Comparison of ENCODE assay signal across 11 cellular contexts in genomic region chr9:5518061-5518936, GRCh38. TPM values are rescaled to one million over a fixed set of nuclear protein-coding genes. Genes with fewer than 3 reads are reported as not detected.
A peak's percentile ranks its signal among the peaks of the same experiment; 100 is the strongest.
DNase-seq lines count a peak whose midpoint lies in the region; ATAC-seq, FAIRE-seq and TF ChIP-seq lines count a peak whose summit lies in the region.
"Had no signal": no experiment of that assay in that cellular context is flagged by ENCODE, and none has a peak within 500 bp of the region (broad histone marks: within the 10 kb centered on the region; RNA-seq: fewer than 3 reads in every experiment).

No MANE protein-coding gene starts in this region.

- no peak overlapping the region for H3K23ac ChIP-seq in trophoblast cell (ENCODE audit: low read length)

- no peak overlapping the region for H3K4me3 ChIP-seq in BLaER1 treated with 17β-estradiol and CSF1 and Interleukin-3, amounts not matched to agents 10 nM and 100 nM
- H3K4me3 ChIP-seq in astrocyte (ENCODE audit: insufficient read depth, low read depth, low read length) (no peak overlapping the region), H7 (ENCODE audit: insufficient read depth, low read depth, low read length) (no peak overlapping the region), trophoblast cell (ENCODE audit: low read depth, low read length) (no peak overlapping the region)
- H3K4me3 ChIP-seq: SJCRH30, upper lobe of left lung had no signal

- WGBS in trophoblast cell (ENCODE audit: extremely low coverage, insufficient coverage, insufficient read length), result no CpG with 5 or more reads among the region's 2 CpGs

- H3K4me1 Mint-ChIP-seq in astrocyte (ENCODE audit: low read depth, unreplicated experiment), result peaks cover 30% of the 10 kb centered on the region
- no peaks in the 10 kb centered on the region for H3K4me1 Mint-ChIP-seq in type B pancreatic cell (ENCODE audit: unreplicated experiment)

- H2BK120ac ChIP-seq in trophoblast cell (ENCODE audit: insufficient read depth, low read length, poor library complexity), result no peak overlapping the region

- H3K14ac ChIP-seq in trophoblast cell (ENCODE audit: low read length), result no peak overlapping the region

- peaks cover 24 to 73% (median 35%) of the 10 kb centered on the region in 10 experiments for H3K4me1 ChIP-seq in BLaER1 treated with 17β-estradiol and CSF1 and Interleukin-3, amounts not matched to agents 10 nM and 100 nM
- H3K4me1 ChIP-seq in astrocyte (ENCODE audit: insufficient read depth, low read length) (peaks cover 22% of the 10 kb centered on the region), trophoblast cell (ENCODE audit: control insufficient read depth in 1 of 2, insufficient read depth in 2 of 2, low read length in 2 of 2) (peaks cover 6 to 11% of the 10 kb centered on the region in 2 experiments)
- H3K4me1 ChIP-seq: upper lobe of left lung had no signal

- peaks cover 0 to 2% (median 0%) of the 10 kb centered on the region in 11 experiments; a peak in 2 of 22 replicates for H3K36me3 ChIP-seq in BLaER1 treated with 17β-estradiol and CSF1 and Interleukin-3, amounts not matched to agents 10 nM and 100 nM
- H3K36me3 ChIP-seq in astrocyte (ENCODE audit: insufficient read depth, low read length), result peaks cover 2% of the 10 kb centered on the region
- no peaks in the 10 kb centered on the region for H3K36me3 ChIP-seq in H7 (replicated peaks; ENCODE audit: control insufficient read depth, insufficient read depth, low read length)
- H3K36me3 ChIP-seq in trophoblast cell (ENCODE audit: control insufficient read depth in 1 of 2, insufficient read depth in 2 of 2, low read length in 2 of 2), result no peaks in the 10 kb centered on the region
- H3K36me3 ChIP-seq: SJCRH30, upper lobe of left lung had no signal

- no peak overlapping the region for H2AK5ac ChIP-seq in trophoblast cell (ENCODE audit: low read length)

- H3K79me2 ChIP-seq in astrocyte (ENCODE audit: insufficient read depth, low read length) (peaks cover 54% of the 10 kb centered on the region), trophoblast cell (ENCODE audit: control insufficient read depth, insufficient read depth, low read length, poor library complexity) (no peaks in the 10 kb centered on the region)

- DNase-seq in GM19239 (ENCODE audit: insufficient read length, low spot score) (no peak), astrocyte (ENCODE audit: low read depth) (no peak), globus pallidus (ENCODE audit: low spot score) (no peak), H7 (no peak), trophoblast cell (no peak), type B pancreatic cell (ENCODE audit: extremely low spot score, unreplicated experiment) (no peak)
- DNase-seq: activated naive CD8-positive, alpha-beta T cell treated with anti-CD3 and anti-CD28 coated beads, Interleukin-2, amount 10 ng/mL, durations not matched to agents 7 days and 5 days; SJCRH30; upper lobe of left lung had no signal

- H3K36me3 Mint-ChIP-seq in astrocyte (ENCODE audit: low read depth, unreplicated experiment), result peaks cover 27% of the 10 kb centered on the region
- H3K36me3 Mint-ChIP-seq in type B pancreatic cell, result no peaks in the 10 kb centered on the region
- H3K36me3 Mint-ChIP-seq: activated naive CD8-positive, alpha-beta T cell treated with anti-CD3 and anti-CD28 coated beads, Interleukin-2, amount 10 ng/mL, durations not matched to agents 7 days and 5 days had no signal

- no peaks in the 10 kb centered on the region; a peak in 1 of 22 replicates for H3K27me3 ChIP-seq in BLaER1 treated with 17β-estradiol and CSF1 and Interleukin-3, amounts not matched to agents 10 nM and 100 nM
- H3K27me3 ChIP-seq in astrocyte (ENCODE audit: insufficient read depth, low read length), result no peaks in the 10 kb centered on the region
- no peaks in the 10 kb centered on the region for H3K27me3 ChIP-seq in H7 (ENCODE audit: control insufficient read depth, insufficient read depth, low read length)
- H3K27me3 ChIP-seq in trophoblast cell (ENCODE audit: insufficient read depth, low read length), result no peaks in the 10 kb centered on the region
- H3K27me3 ChIP-seq: SJCRH30, upper lobe of left lung had no signal

- no peak overlapping the region for H3K4me3 Mint-ChIP-seq in astrocyte (ENCODE audit: unreplicated experiment)
- H3K4me3 Mint-ChIP-seq in type B pancreatic cell, result no peak overlapping the region
- H3K4me3 Mint-ChIP-seq: activated naive CD8-positive, alpha-beta T cell treated with anti-CD3 and anti-CD28 coated beads, Interleukin-2, amount 10 ng/mL, durations not matched to agents 7 days and 5 days had no signal

- H4K8ac ChIP-seq in trophoblast cell (ENCODE audit: low read depth, low read length), result no peak overlapping the region

- H3K9ac ChIP-seq in BLaER1 treated with 17β-estradiol and CSF1 and Interleukin-3, amounts not matched to agents 10 nM and 100 nM, result no peak overlapping the region; a peak in 1 of 22 replicates
- H3K9ac ChIP-seq in astrocyte (ENCODE audit: low read length) (no peak overlapping the region), trophoblast cell (ENCODE audit: low read length) (no peak overlapping the region)

- peak overlapping the region; percentile 52 to 89 (median 78) for H3K4me2 ChIP-seq in BLaER1 treated with 17β-estradiol and CSF1 and Interleukin-3, amounts not matched to agents 10 nM and 100 nM
- H3K4me2 ChIP-seq in astrocyte (ENCODE audit: low read length) (peak overlapping the region; percentile 11), trophoblast cell (ENCODE audit: low read length) (no peak overlapping the region)

- FAIRE-seq in GM19239 (lab: Jason Lieb, UNC), result peak; percentile 89
- no peak for FAIRE-seq in astrocyte (lab: Jason Lieb, UNC)

- TF ChIP-seq CTCF in astrocyte (IDR thresholded peaks at IDR 0.05; ENCODE audit: insufficient read depth, low read depth, low read length) (no peak), type B pancreatic cell (conservative IDR thresholded peaks at IDR 0.05) (no peak)

- H3K4ac ChIP-seq in trophoblast cell (ENCODE audit: low read depth, low read length), result no peak overlapping the region

- H4K20me1 ChIP-seq in BLaER1 treated with 17β-estradiol and CSF1 and Interleukin-3, amounts not matched to agents 10 nM and 100 nM, result no peaks in the 10 kb centered on the region; a peak in 1 of 22 replicates
- no peaks in the 10 kb centered on the region for H4K20me1 ChIP-seq in astrocyte (ENCODE audit: insufficient read depth, low read length)

- no peak overlapping the region for H2BK12ac ChIP-seq in trophoblast cell (ENCODE audit: low read length)

- no peak overlapping the region for H2AFZ ChIP-seq in astrocyte (ENCODE audit: low read depth, low read length)
- no peak overlapping the region for H2AFZ ChIP-seq in trophoblast cell (ENCODE audit: insufficient read depth, low read length, poor library complexity)

- H3K18ac ChIP-seq in trophoblast cell (ENCODE audit: low read length), result no peak overlapping the region

- H2BK5ac ChIP-seq in trophoblast cell (ENCODE audit: low read depth, low read length, poor library complexity), result no peak overlapping the region

- no peaks in the 10 kb centered on the region for H3K27me3 Mint-ChIP-seq in astrocyte (ENCODE audit: low read depth, unreplicated experiment)
- H3K27me3 Mint-ChIP-seq in type B pancreatic cell, result peaks cover 4% of the 10 kb centered on the region
- H3K27me3 Mint-ChIP-seq: activated naive CD8-positive, alpha-beta T cell treated with anti-CD3 and anti-CD28 coated beads, Interleukin-2, amount 10 ng/mL, durations not matched to agents 7 days and 5 days had no signal

- no peaks in the 10 kb centered on the region for H3K79me1 ChIP-seq in trophoblast cell (ENCODE audit: low read length)

- no peak overlapping the region for H3K27ac Mint-ChIP-seq in astrocyte (ENCODE audit: unreplicated experiment)
- H3K27ac Mint-ChIP-seq in type B pancreatic cell, result no peak overlapping the region
- H3K27ac Mint-ChIP-seq: activated naive CD8-positive, alpha-beta T cell treated with anti-CD3 and anti-CD28 coated beads, Interleukin-2, amount 10 ng/mL, durations not matched to agents 7 days and 5 days had no signal

- peak overlapping the region in 9 of 11 experiments; percentile 21 to 64 (median 40); a peak in 15 of 22 replicates for H3K27ac ChIP-seq in BLaER1 treated with 17β-estradiol and CSF1 and Interleukin-3, amounts not matched to agents 10 nM and 100 nM
- H3K27ac ChIP-seq in astrocyte (ENCODE audit: low read depth, low read length) (no peak overlapping the region), trophoblast cell (ENCODE audit: low read depth, low read length) (no peak overlapping the region)
- H3K27ac ChIP-seq: SJCRH30, upper lobe of left lung had no signal

- ATAC-seq in HG03066 (IDR thresholded peaks at IDR 0.05; ENCODE audit: low read depth, unreplicated experiment), result peak; percentile 60

- peaks cover 2 to 26% (median 18%) of the 10 kb centered on the region in 11 experiments; a peak in 15 of 22 replicates for H3K9me3 ChIP-seq in BLaER1 treated with 17β-estradiol and CSF1 and Interleukin-3, amounts not matched to agents 10 nM and 100 nM (replicated peaks in 1 of 11)
- H3K9me3 ChIP-seq in astrocyte (ENCODE audit: insufficient read depth, low read depth, low read length), result no peaks in the 10 kb centered on the region
- no peaks in the 10 kb centered on the region for H3K9me3 ChIP-seq in trophoblast cell (ENCODE audit: insufficient read depth, low read depth, low read length)
- H3K9me3 ChIP-seq: SJCRH30, upper lobe of left lung had no signal

- H3K9me3 Mint-ChIP-seq in astrocyte (ENCODE audit: unreplicated experiment) (peaks cover 11% of the 10 kb centered on the region), type B pancreatic cell (no peaks in the 10 kb centered on the region)

- H4K12ac ChIP-seq in trophoblast cell (ENCODE audit: low read depth, low read length), result no peak overlapping the region

- no peak overlapping the region for H4K91ac ChIP-seq in trophoblast cell (ENCODE audit: low read depth, low read length)

RNA-seq across cellular contexts. Expression of gene PDCD1LG2, which starts 8.0 kb away (rescaled TPM):
- total RNA-seq in astrocyte, result 8.8 and 9.4 TPM in 2 replicates
- total RNA-seq in H7 (2014; rRNA removed; shearing (Covaris generic)), result not detected in 2 replicates
- polyA plus RNA-seq in trophoblast cell (2013), result 1.1 and 1.2 TPM in 2 replicates
- not detected in 2 replicates for total RNA-seq in type B pancreatic cell (ENCODE audit: low replicate concordance)

Comparison
In these comparisons a context has a peak if more than half of its experiments do, and no peak if none do; other contexts are left out.
1. H3K27ac ChIP-seq: peak in BLaER1 treated with 17β-estradiol and CSF1 and Interleukin-3, amounts not matched to agents 10 nM and 100 nM (9 of 11); none in astrocyte (single experiment) and trophoblast cell (single experiment).